Comparison of ENCODE assay signal across 14 cellular contexts in genomic region chr9:16316911-16317817, GRCh38.
"Had no signal": no experiment of that assay in that cellular context is flagged by ENCODE, and none has a peak within 500 bp of the region (broad histone marks: within the 10 kb centered on the region; RNA-seq: fewer than 3 reads in every experiment).

No MANE protein-coding gene starts in this region.

- H3K36me3 ChIP-seq: cardiac muscle cell, gastrocnemius medialis, thyroid gland, uterus had no signal

- H3K9me3 ChIP-seq: gastrocnemius medialis, thyroid gland, uterus had no signal

- H3K4me3 ChIP-seq: cardiac muscle cell, gastrocnemius medialis, thyroid gland, uterus had no signal

- H3K27me3 ChIP-seq: gastrocnemius medialis, thyroid gland, uterus had no signal

- H3K4me1 ChIP-seq: gastrocnemius medialis, thyroid gland, uterus had no signal

- H3K27ac ChIP-seq: cardiac muscle cell, gastrocnemius medialis, thyroid gland had no signal

- DNase-seq: activated CD4-positive, alpha-beta memory T cell treated with anti-CD3 and anti-CD28 coated beads for 36 hours; activated CD4-positive, alpha-beta T cell treated with anti-CD3 and anti-CD28 coated beads for 36 hours; activated CD8-positive, alpha-beta memory T cell treated with anti-CD3 and anti-CD28 coated beads, Interleukin-2, amount 10 ng/mL, durations not matched to agents 7 days and 5 days; activated naive CD4-positive, alpha-beta T cell treated with anti-CD3 and anti-CD28 coated beads, Interleukin-2, amount 50 U/mL, for 16 hours; activated T-cell treated with anti-CD3 and anti-CD28 coated beads, Interleukin-2, amount 50 U/mL, for 1 hour; erythroblast; left ventricle myocardium superior; right cardiac atrium; stimulated activated CD4-positive, alpha-beta T cell treated with anti-CD3 and anti-CD28 coated beads, Interleukin-12 subunit alpha, Interleukin-12 subunit beta, amount 100 ng/mL, for 4 hours; stimulated activated CD4-positive, alpha-beta T cell treated with anti-CD3 and anti-CD28 coated beads, Interleukin-2, amount 100 ng/mL, for 24 hours; thyroid gland; uterus had no signal
